14 cellular contexts compared by ENCODE assay signal in genomic region chr6:135465307-135465706, GRCh38. TPM values are rescaled to one million over a fixed set of nuclear protein-coding genes. Genes with fewer than 3 reads are reported as not detected.
DNase-seq lines count a peak whose midpoint lies in the region; ATAC-seq and TF ChIP-seq lines count a peak whose summit lies in the region.
"Had no signal": no experiment of that assay in that cellular context is flagged by ENCODE, and none has a peak within 500 bp of the region (broad histone marks: within the 10 kb centered on the region; RNA-seq: fewer than 3 reads in every experiment).

No MANE protein-coding gene starts in this region.

- H3K9me3 Mint-ChIP-seq in activated CD8-positive, alpha-beta memory T cell treated with anti-CD3 and anti-CD28 coated beads, Interleukin-2, amount 10 ng/mL, durations not matched to agents 7 days and 5 days (ENCODE audit: low read depth), result peaks cover under 1% of the 10 kb centered on the region
- H3K9me3 Mint-ChIP-seq: type B pancreatic cell had no signal

- no peaks in the 10 kb centered on the region for H3K27me3 ChIP-seq in psoas muscle (ENCODE audit: insufficient read depth in 3 of 3, low read length in 2 of 3)
- H3K27me3 ChIP-seq: gastrocnemius medialis had no signal

- intact Hi-C loops in psoas muscle (cut with DNase I), result no loop called here

- H3K36me3 Mint-ChIP-seq in activated CD8-positive, alpha-beta memory T cell treated with anti-CD3 and anti-CD28 coated beads, Interleukin-2, amount 10 ng/mL, durations not matched to agents 7 days and 5 days, result peaks cover 49% of the 10 kb centered on the region

- peaks cover 10% of the 10 kb centered on the region for H3K4me1 Mint-ChIP-seq in activated CD8-positive, alpha-beta memory T cell treated with anti-CD3 and anti-CD28 coated beads, Interleukin-2, amount 10 ng/mL, durations not matched to agents 7 days and 5 days
- H3K4me1 Mint-ChIP-seq: neural crest cell had no signal

- DNase-seq in GM10266 (ENCODE audit: extremely low spot score) (peak; percentile 10), T-helper 9 cell (no peak), epidermal melanocyte (ENCODE audit: insufficient read length, low spot score) (no peak), psoas muscle (no peak)
- DNase-seq in activated CD8-positive, alpha-beta memory T cell treated with anti-CD3 and anti-CD28 coated beads, Interleukin-2, amount 10 ng/mL, durations not matched to agents 7 days and 5 days, result no peak
- DNase-seq: activated T-cell treated with anti-CD3 and anti-CD28 coated beads, Interleukin-2, amount 50 U/mL, for 1 hour; aorta; DMS 273 treated with DMSO at 0.1 percent for 48 hours; gastrocnemius medialis had no signal

- TF ChIP-seq CTCF in GM10266 (IDR thresholded peaks at IDR 0.05; ENCODE audit: control insufficient read depth, insufficient read depth, low read depth, missing control alignments) (no peak), psoas muscle (IDR thresholded peaks at IDR 0.05) (no peak)

- no peak overlapping the region for H3K27ac Mint-ChIP-seq in activated CD8-positive, alpha-beta memory T cell treated with anti-CD3 and anti-CD28 coated beads, Interleukin-2, amount 10 ng/mL, durations not matched to agents 7 days and 5 days
- H3K27ac Mint-ChIP-seq: type B pancreatic cell had no signal

- CTCF ChIA-PET in activated CD8-positive, alpha-beta memory T cell treated with anti-CD3 and anti-CD28 coated beads, Interleukin-2, amount 10 ng/mL, durations not matched to agents 7 days and 5 days (lab: Charles Lee), result no interaction called here

- WGBS in psoas muscle, 3 donors, result 98 to 100% (median 100%) methylated on average over 1 of the region's 1 CpG

- H3K4me3 Mint-ChIP-seq in activated CD8-positive, alpha-beta memory T cell treated with anti-CD3 and anti-CD28 coated beads, Interleukin-2, amount 10 ng/mL, durations not matched to agents 7 days and 5 days, result no peak overlapping the region
- H3K4me3 Mint-ChIP-seq: neural crest cell, type B pancreatic cell had no signal

- no peak overlapping the region for H3K4me3 ChIP-seq in psoas muscle
- H3K4me3 ChIP-seq: gastrocnemius medialis had no signal

- H3K27ac ChIP-seq in psoas muscle, result no peak overlapping the region
- H3K27ac ChIP-seq: gastrocnemius medialis had no signal

- no peaks in the 10 kb centered on the region for H3K27me3 Mint-ChIP-seq in activated CD8-positive, alpha-beta memory T cell treated with anti-CD3 and anti-CD28 coated beads, Interleukin-2, amount 10 ng/mL, durations not matched to agents 7 days and 5 days
- H3K27me3 Mint-ChIP-seq: type B pancreatic cell had no signal

- ATAC-seq in GM19452 (IDR thresholded peaks at IDR 0.05; ENCODE audit: unreplicated experiment), result peak; percentile 59
- ATAC-seq in HG02763 (IDR thresholded peaks at IDR 0.05; ENCODE audit: unreplicated experiment), result peak; percentile 60
- peak; percentile 72 for ATAC-seq in HG03521 (IDR thresholded peaks at IDR 0.05; ENCODE audit: unreplicated experiment)
- ATAC-seq in activated CD8-positive, alpha-beta memory T cell treated with anti-CD3 and anti-CD28 coated beads, Interleukin-2, amount 10 ng/mL, durations not matched to agents 7 days and 5 days, result no peak
- no peak for ATAC-seq in psoas muscle
- ATAC-seq: gastrocnemius medialis had no signal

- H3K36me3 ChIP-seq in psoas muscle (ENCODE audit: insufficient read depth in 1 of 2, low read depth in 1 of 2), result peaks cover 0 to 60% of the 10 kb centered on the region in 2 donors

- H3K4me1 ChIP-seq in psoas muscle, result no peaks in the 10 kb centered on the region
- H3K4me1 ChIP-seq: gastrocnemius medialis had no signal

- no peaks in the 10 kb centered on the region for H3K9me3 ChIP-seq in psoas muscle
- H3K9me3 ChIP-seq: gastrocnemius medialis had no signal

RNA-seq across cellular contexts. Expression of gene AHI1, which starts 32.2 kb away (rescaled TPM):
- 10 to 100 TPM; 29.8 to 88.0 TPM for total RNA-seq in activated CD8-positive, alpha-beta memory T cell treated with anti-CD3 and anti-CD28 coated beads, Interleukin-2, amount 10 ng/mL, durations not matched to agents 7 days and 5 days
- 10 to 100 TPM in 1 of 4 donors, 1 to 10 TPM in 3; 6.6 to 14.2 (median 8.5) TPM for total RNA-seq in psoas muscle
- 1 to 10 TPM; 5.5 to 8.3 (median 8.3) TPM for polyA plus RNA-seq in psoas muscle

Comparison
In these comparisons a context has a peak if more than half of its experiments do, and no peak if none do; other contexts are left out.
1. ATAC-seq: peak in GM19452 (single experiment), HG02763 (single experiment) and HG03521 (single experiment); none in activated CD8-positive, alpha-beta memory T cell treated with anti-CD3 and anti-CD28 coated beads, Interleukin-2, amount 10 ng/mL, durations not matched to agents 7 days and 5 days (single experiment) and psoas muscle (0 of 4).